24 cellular contexts compared by ENCODE assay signal in genomic region chr4:186475202-186475601, GRCh38.
A peak's percentile ranks its signal among the peaks of the same experiment; 100 is the strongest.
DNase-seq lines count a peak whose midpoint lies in the region; ATAC-seq and TF ChIP-seq lines count a peak whose summit lies in the region.
"Had no signal": no experiment of that assay in that cellular context is flagged by ENCODE, and none has a peak within 500 bp of the region (broad histone marks: within the 10 kb centered on the region; RNA-seq: fewer than 3 reads in every experiment).

No MANE protein-coding gene starts in this region.

- H3K9me3 Mint-ChIP-seq in activated naive CD4-positive, alpha-beta T cell treated with anti-CD3 and anti-CD28 coated beads, Interleukin-2, amount 50 U/mL, for 24 hours, result no peaks in the 10 kb centered on the region
- H3K9me3 Mint-ChIP-seq in activated naive CD4-positive, alpha-beta T cell treated with anti-CD3 and anti-CD28 coated beads, Interleukin-2, amount 10 ng/mL, durations not matched to agents 7 days and 5 days, result no peaks in the 10 kb centered on the region
- H3K9me3 Mint-ChIP-seq in neural progenitor cell, result peaks cover 2% of the 10 kb centered on the region
- H3K9me3 Mint-ChIP-seq: CD4-positive, CD25-positive, alpha-beta regulatory T cell had no signal

- WGBS in esophagus muscularis mucosa, result 87% methylated on average over 1 of the region's 1 CpG

- no peak overlapping the region for H2AFZ ChIP-seq in neural progenitor cell (replicated peaks)

- no peak for TF ChIP-seq POLR2A in esophagus muscularis mucosa (IDR thresholded peaks at IDR 0.05; ENCODE audit: low read depth)

- no peaks in the 10 kb centered on the region for H3K79me2 ChIP-seq in neural progenitor cell (ENCODE audit: low read depth)

- H3K4me1 Mint-ChIP-seq in activated naive CD4-positive, alpha-beta T cell treated with anti-CD3 and anti-CD28 coated beads, Interleukin-2, amount 50 U/mL, for 24 hours, result no peaks in the 10 kb centered on the region
- H3K4me1 Mint-ChIP-seq in activated naive CD4-positive, alpha-beta T cell treated with anti-CD3 and anti-CD28 coated beads, Interleukin-2, amount 10 ng/mL, durations not matched to agents 7 days and 5 days, result no peaks in the 10 kb centered on the region
- peaks cover 8% of the 10 kb centered on the region for H3K4me1 Mint-ChIP-seq in neural progenitor cell
- H3K4me1 Mint-ChIP-seq: B cell; CD14-positive monocyte; CD4-positive, alpha-beta memory T cell; CD4-positive, CD25-positive, alpha-beta regulatory T cell; CD8-positive, alpha-beta memory T cell had no signal

- no peaks in the 10 kb centered on the region for H3K27me3 Mint-ChIP-seq in activated naive CD4-positive, alpha-beta T cell treated with anti-CD3 and anti-CD28 coated beads, Interleukin-2, amount 50 U/mL, for 24 hours
- no peaks in the 10 kb centered on the region for H3K27me3 Mint-ChIP-seq in activated naive CD4-positive, alpha-beta T cell treated with anti-CD3 and anti-CD28 coated beads, Interleukin-2, amount 10 ng/mL, durations not matched to agents 7 days and 5 days
- H3K27me3 Mint-ChIP-seq in neural progenitor cell (ENCODE audit: insufficient read depth, low read depth), result no peaks in the 10 kb centered on the region
- H3K27me3 Mint-ChIP-seq: B cell; CD4-positive, CD25-positive, alpha-beta regulatory T cell had no signal

- TF ChIP-seq EP300 in esophagus muscularis mucosa (IDR thresholded peaks at IDR 0.05), result no peak

- no peaks in the 10 kb centered on the region for H4K20me1 ChIP-seq in neural progenitor cell (ENCODE audit: low read depth)
- H4K20me1 ChIP-seq: BLaER1 treated with 17β-estradiol and CSF1 and Interleukin-3, amounts not matched to agents 10 nM and 100 nM had no signal

- H3K4me3 Mint-ChIP-seq in activated naive CD4-positive, alpha-beta T cell treated with anti-CD3 and anti-CD28 coated beads, Interleukin-2, amount 50 U/mL, for 24 hours, result no peak overlapping the region
- no peak overlapping the region for H3K4me3 Mint-ChIP-seq in activated naive CD4-positive, alpha-beta T cell treated with anti-CD3 and anti-CD28 coated beads, Interleukin-2, amount 10 ng/mL, durations not matched to agents 7 days and 5 days
- no peak overlapping the region for H3K4me3 Mint-ChIP-seq in neural progenitor cell
- H3K4me3 Mint-ChIP-seq: B cell; CD14-positive monocyte; CD4-positive, alpha-beta memory T cell; CD4-positive, CD25-positive, alpha-beta regulatory T cell; CD8-positive, alpha-beta memory T cell had no signal

- H3K4me3 ChIP-seq in esophagus muscularis mucosa (no peak overlapping the region), neural progenitor cell (no peak overlapping the region)
- H3K4me3 ChIP-seq: A549; BLaER1 treated with 17β-estradiol and CSF1 and Interleukin-3, amounts not matched to agents 10 nM and 100 nM; GM12878 had no signal

- H3K4me1 ChIP-seq in esophagus muscularis mucosa (no peaks in the 10 kb centered on the region), neural progenitor cell (peaks cover 4% of the 10 kb centered on the region)
- H3K4me1 ChIP-seq: A549; BLaER1 treated with 17β-estradiol and CSF1 and Interleukin-3, amounts not matched to agents 10 nM and 100 nM had no signal

- H3K27me3 ChIP-seq in esophagus muscularis mucosa (peaks cover 0 to 18% (median 0%) of the 10 kb centered on the region in 4 donors), neural progenitor cell (no peaks in the 10 kb centered on the region)
- H3K27me3 ChIP-seq: BLaER1 treated with 17β-estradiol and CSF1 and Interleukin-3, amounts not matched to agents 10 nM and 100 nM had no signal

- H3K27ac ChIP-seq in esophagus muscularis mucosa (replicated peaks in 1 of 4) (no peak overlapping the region), neural progenitor cell (no peak overlapping the region)
- H3K27ac ChIP-seq: 22Rv1; A549; BLaER1 treated with 17β-estradiol and CSF1 and Interleukin-3, amounts not matched to agents 10 nM and 100 nM had no signal

- no peak overlapping the region for H3K9ac ChIP-seq in neural progenitor cell
- H3K9ac ChIP-seq: BLaER1 treated with 17β-estradiol and CSF1 and Interleukin-3, amounts not matched to agents 10 nM and 100 nM had no signal

- H3K27ac Mint-ChIP-seq in activated naive CD4-positive, alpha-beta T cell treated with anti-CD3 and anti-CD28 coated beads, Interleukin-2, amount 50 U/mL, for 24 hours, result peak overlapping the region; percentile 23
- H3K27ac Mint-ChIP-seq in activated naive CD4-positive, alpha-beta T cell treated with anti-CD3 and anti-CD28 coated beads, Interleukin-2, amount 10 ng/mL, durations not matched to agents 7 days and 5 days, result no peak overlapping the region
- H3K27ac Mint-ChIP-seq in neural progenitor cell, result peak overlapping the region; percentile 78
- H3K27ac Mint-ChIP-seq: B cell; CD4-positive, alpha-beta memory T cell; CD4-positive, CD25-positive, alpha-beta regulatory T cell; CD8-positive, alpha-beta memory T cell had no signal

- H3K36me3 Mint-ChIP-seq in activated naive CD4-positive, alpha-beta T cell treated with anti-CD3 and anti-CD28 coated beads, Interleukin-2, amount 50 U/mL, for 24 hours, result peaks cover 1% of the 10 kb centered on the region
- H3K36me3 Mint-ChIP-seq in activated naive CD4-positive, alpha-beta T cell treated with anti-CD3 and anti-CD28 coated beads, Interleukin-2, amount 10 ng/mL, durations not matched to agents 7 days and 5 days, result no peaks in the 10 kb centered on the region
- no peaks in the 10 kb centered on the region for H3K36me3 Mint-ChIP-seq in neural progenitor cell
- H3K36me3 Mint-ChIP-seq: CD14-positive monocyte; CD4-positive, alpha-beta memory T cell; CD4-positive, CD25-positive, alpha-beta regulatory T cell; CD8-positive, alpha-beta memory T cell had no signal

- H3K9me3 ChIP-seq in esophagus muscularis mucosa (no peaks in the 10 kb centered on the region), neural progenitor cell (ENCODE audit: low read depth) (no peaks in the 10 kb centered on the region)
- H3K9me3 ChIP-seq: A549 had no signal

- CTCF ChIA-PET in activated naive CD4-positive, alpha-beta T cell treated with anti-CD3 and anti-CD28 coated beads, Interleukin-2, amount 10 ng/mL, durations not matched to agents 7 days and 5 days (lab: Charles Lee), result no interaction called here

- no peak for ATAC-seq in GM18517 (IDR thresholded peaks at IDR 0.05; ENCODE audit: unreplicated experiment)
- ATAC-seq: A549, GM12878 had no signal

- DNase-seq in activated naive CD4-positive, alpha-beta T cell treated with anti-CD3 and anti-CD28 coated beads, Interleukin-2, amount 10 ng/mL, durations not matched to agents 7 days and 5 days, result no peak
- DNase-seq in esophagus muscularis mucosa (ENCODE audit: extremely low spot score) (peak; percentile 2), neural progenitor cell (ENCODE audit: low spot score) (no peak)
- DNase-seq in stimulated activated CD4-positive, alpha-beta T cell treated with anti-CD3 and anti-CD28 coated beads, Interleukin-12 subunit alpha, Interleukin-12 subunit beta, amount 100 ng/mL, for 4 hours, result no peak
- DNase-seq: AML-193; CD4-positive, alpha-beta memory T cell; CD4-positive, CD25-positive, alpha-beta regulatory T cell; CD8-positive, alpha-beta memory T cell; COR-L47; DMS 273 treated with DMSO at 0.1 percent for 48 hours; DMS153; DMS53; DMS79; DND-41; EL; GDM1 had no signal

- TF ChIP-seq CTCF in esophagus muscularis mucosa (IDR thresholded peaks at IDR 0.05), result no peak
- TF ChIP-seq CTCF in neural progenitor cell (IDR thresholded peaks at IDR 0.05), result no peak

- no peak overlapping the region for H3K4me2 ChIP-seq in neural progenitor cell
- H3K4me2 ChIP-seq: A549; BLaER1 treated with 17β-estradiol and CSF1 and Interleukin-3, amounts not matched to agents 10 nM and 100 nM had no signal

- H3K36me3 ChIP-seq in esophagus muscularis mucosa, result no peaks in the 10 kb centered on the region
- H3K36me3 ChIP-seq in neural progenitor cell, result no peaks in the 10 kb centered on the region
- H3K36me3 ChIP-seq: BLaER1 treated with 17β-estradiol and CSF1 and Interleukin-3, amounts not matched to agents 10 nM and 100 nM had no signal

- intact Hi-C loops in esophagus muscularis mucosa (cut with DNase I), result no loop called here

- peaks cover 3% of the 10 kb centered on the region for H3F3A ChIP-seq in neural progenitor cell (ENCODE audit: low read depth)
